In the genomic region with DNA sequence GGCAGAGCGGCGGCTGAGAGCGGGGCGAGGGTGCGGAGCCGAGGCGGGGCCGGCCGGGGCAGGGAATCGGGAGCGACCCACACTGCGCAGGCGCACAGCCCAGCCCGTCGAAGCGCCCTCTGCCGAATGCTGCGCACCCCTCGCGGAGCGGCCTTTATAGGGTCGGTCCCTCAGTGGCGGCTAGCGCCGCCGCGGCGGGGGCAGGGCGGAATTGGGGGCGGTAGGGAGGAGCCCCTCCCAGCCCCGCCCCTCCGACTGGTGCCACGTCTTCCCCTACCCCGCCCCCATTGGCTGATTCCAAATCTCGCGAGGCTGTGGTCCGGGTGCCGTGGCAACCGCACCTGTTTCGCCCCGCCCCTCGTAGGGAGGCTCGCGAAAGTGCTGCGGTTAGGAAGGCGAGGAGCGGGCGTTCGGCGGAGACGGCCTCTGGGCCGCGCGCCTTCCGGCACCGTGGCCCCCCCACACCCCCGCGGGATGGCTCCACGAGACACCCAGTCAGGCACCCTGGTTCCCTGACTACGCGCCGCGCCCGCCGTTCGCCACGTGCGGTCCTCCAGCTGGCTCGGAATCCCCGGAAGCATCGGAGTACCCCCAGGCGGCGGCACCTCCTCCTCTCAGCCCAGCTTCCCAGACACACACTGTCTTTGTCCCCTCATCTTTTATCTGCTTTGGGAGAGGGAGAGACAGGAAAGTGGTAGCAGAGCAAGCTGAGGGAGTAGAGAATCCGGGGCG, we compare ENCODE assay signal across 1 cellular context.
A peak's percentile ranks its signal among the peaks of the same experiment; 100 is the strongest.
TF ChIP-seq lines count a peak whose summit lies in the region.

Gene EHD1 (minus strand): TSS at position 128 of the 732 bp plus-strand sequence. CDS start 157 bp downstream, outside the sequence.

TF ChIP-seq in HepG2, 621 proteins besides CTCF, POLR2A, EP300 and RAD21 (continued from another document and continues in another):
- TF ChIP-seq, protein P1, sequence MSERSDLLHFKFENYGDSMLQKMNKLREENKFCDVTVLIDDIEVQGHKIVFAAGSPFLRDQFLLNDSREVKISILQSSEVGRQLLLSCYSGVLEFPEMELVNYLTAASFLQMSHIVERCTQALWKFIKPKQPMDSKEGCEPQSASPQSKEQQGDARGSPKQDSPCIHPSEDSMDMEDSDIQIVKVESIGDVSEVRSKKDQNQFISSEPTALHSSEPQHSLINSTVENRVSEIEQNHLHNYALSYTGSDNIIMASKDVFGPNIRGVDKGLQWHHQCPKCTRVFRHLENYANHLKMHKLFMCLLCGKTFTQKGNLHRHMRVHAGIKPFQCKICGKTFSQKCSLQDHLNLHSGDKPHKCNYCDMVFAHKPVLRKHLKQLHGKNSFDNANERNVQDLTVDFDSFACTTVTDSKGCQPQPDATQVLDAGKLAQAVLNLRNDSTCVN (CRISPR knock-in tag; IDR thresholded peaks at IDR 0.05; ENCODE audit: borderline replicate concordance): 0 out of 2 replicates have a peak, but pooled peaks have one; percentile 21
- TF ChIP-seq SP4 (CRISPR knock-in tag; IDR thresholded peaks at IDR 0.05) (peak; percentile 83), TFDP1 (CRISPR knock-in tag; IDR thresholded peaks at IDR 0.05; ENCODE audit: borderline replicate concordance) (no peak), ZNF10 (CRISPR knock-in tag; IDR thresholded peaks at IDR 0.05; ENCODE audit: borderline replicate concordance, low read depth) (no peak), FOXO4 (CRISPR knock-in tag; conservative IDR thresholded peaks at IDR 0.05) (no peak), ZNF160 (CRISPR knock-in tag; IDR thresholded peaks at IDR 0.05) (peak; percentile 38; the same call in 1 of the 2 replicates), KDM6A (CRISPR knock-in tag; IDR thresholded peaks at IDR 0.05; ENCODE audit: low read depth) (no peak), ZNF441 (CRISPR knock-in tag; IDR thresholded peaks at IDR 0.05; ENCODE audit: borderline replicate concordance) (peak; percentile 86), ZFP62 (CRISPR knock-in tag; IDR thresholded peaks at IDR 0.05) (no peak), PAXIP1 (CRISPR knock-in tag; conservative IDR thresholded peaks at IDR 0.05) (peak; percentile 45; the same call in 1 of the 2 replicates), GPN1 (CRISPR knock-in tag; IDR thresholded peaks at IDR 0.05; ENCODE audit: borderline replicate concordance) (no peak), REST (IDR thresholded peaks at IDR 0.05; ENCODE audit: borderline replicate concordance in 1 of 2, low read depth in 1 of 2, low read length in 2 of 2) (no peak; a peak in 1 of 4 replicates), MED13 (CRISPR knock-in tag; IDR thresholded peaks at IDR 0.05) (peak; percentile 61), ZNF775 (CRISPR knock-in tag; IDR thresholded peaks at IDR 0.05; ENCODE audit: borderline replicate concordance) (no peak), ONECUT2 (CRISPR knock-in tag; IDR thresholded peaks at IDR 0.05) (no peak), MYNN (CRISPR knock-in tag; IDR thresholded peaks at IDR 0.05; ENCODE audit: low read depth) (no peak), ZNF124 (CRISPR knock-in tag; IDR thresholded peaks at IDR 0.05) (no peak), ZNF337 (CRISPR knock-in tag; IDR thresholded peaks at IDR 0.05; ENCODE audit: borderline replicate concordance, low read depth) (no peak), SIN3B (IDR thresholded peaks at IDR 0.05; ENCODE audit: low read length) (peak; percentile 37; the same call in 1 of the 2 replicates), GATAD1 (CRISPR knock-in tag; IDR thresholded peaks at IDR 0.05) (peak; percentile 74), ZBTB42 (CRISPR knock-in tag; IDR thresholded peaks at IDR 0.05) (no peak), RAD51 (IDR thresholded peaks at IDR 0.05; ENCODE audit: borderline replicate concordance) (no peak), FOSL1 (CRISPR knock-in tag; IDR thresholded peaks at IDR 0.05; ENCODE audit: borderline replicate concordance) (no peak), ZNF660 (CRISPR knock-in tag; IDR thresholded peaks at IDR 0.05; ENCODE audit: borderline replicate concordance, low read depth) (no peak), ZNF510 (CRISPR knock-in tag; IDR thresholded peaks at IDR 0.05; ENCODE audit: low read depth) (peak; percentile 75; the same call in 1 of the 2 replicates), SALL1 (CRISPR knock-in tag; IDR thresholded peaks at IDR 0.05) (no peak; the same call in 1 of the 2 replicates), XRCC5 (optimal IDR thresholded peaks at IDR 0.05; ENCODE audit: low read length) (peak; percentile 40), ZFP41 (CRISPR knock-in tag; IDR thresholded peaks at IDR 0.05; ENCODE audit: borderline replicate concordance) (no peak), ZNF549 (CRISPR knock-in tag; IDR thresholded peaks at IDR 0.05) (no peak), ZNF256 (CRISPR knock-in tag; conservative IDR thresholded peaks at IDR 0.05) (no peak), MED1 (CRISPR knock-in tag; IDR thresholded peaks at IDR 0.05) (peak; percentile 65; the same call in 1 of the 2 replicates)
- TF ChIP-seq, protein P2, sequence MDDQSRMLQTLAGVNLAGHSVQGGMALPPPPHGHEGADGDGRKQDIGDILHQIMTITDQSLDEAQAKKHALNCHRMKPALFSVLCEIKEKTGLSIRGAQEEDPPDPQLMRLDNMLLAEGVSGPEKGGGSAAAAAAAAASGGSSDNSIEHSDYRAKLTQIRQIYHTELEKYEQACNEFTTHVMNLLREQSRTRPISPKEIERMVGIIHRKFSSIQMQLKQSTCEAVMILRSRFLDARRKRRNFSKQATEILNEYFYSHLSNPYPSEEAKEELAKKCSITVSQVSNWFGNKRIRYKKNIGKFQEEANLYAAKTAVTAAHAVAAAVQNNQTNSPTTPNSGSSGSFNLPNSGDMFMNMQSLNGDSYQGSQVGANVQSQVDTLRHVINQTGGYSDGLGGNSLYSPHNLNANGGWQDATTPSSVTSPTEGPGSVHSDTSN (CRISPR knock-in tag; IDR thresholded peaks at IDR 0.05; ENCODE audit: borderline replicate concordance): no peak
- TF ChIP-seq, protein P3, sequence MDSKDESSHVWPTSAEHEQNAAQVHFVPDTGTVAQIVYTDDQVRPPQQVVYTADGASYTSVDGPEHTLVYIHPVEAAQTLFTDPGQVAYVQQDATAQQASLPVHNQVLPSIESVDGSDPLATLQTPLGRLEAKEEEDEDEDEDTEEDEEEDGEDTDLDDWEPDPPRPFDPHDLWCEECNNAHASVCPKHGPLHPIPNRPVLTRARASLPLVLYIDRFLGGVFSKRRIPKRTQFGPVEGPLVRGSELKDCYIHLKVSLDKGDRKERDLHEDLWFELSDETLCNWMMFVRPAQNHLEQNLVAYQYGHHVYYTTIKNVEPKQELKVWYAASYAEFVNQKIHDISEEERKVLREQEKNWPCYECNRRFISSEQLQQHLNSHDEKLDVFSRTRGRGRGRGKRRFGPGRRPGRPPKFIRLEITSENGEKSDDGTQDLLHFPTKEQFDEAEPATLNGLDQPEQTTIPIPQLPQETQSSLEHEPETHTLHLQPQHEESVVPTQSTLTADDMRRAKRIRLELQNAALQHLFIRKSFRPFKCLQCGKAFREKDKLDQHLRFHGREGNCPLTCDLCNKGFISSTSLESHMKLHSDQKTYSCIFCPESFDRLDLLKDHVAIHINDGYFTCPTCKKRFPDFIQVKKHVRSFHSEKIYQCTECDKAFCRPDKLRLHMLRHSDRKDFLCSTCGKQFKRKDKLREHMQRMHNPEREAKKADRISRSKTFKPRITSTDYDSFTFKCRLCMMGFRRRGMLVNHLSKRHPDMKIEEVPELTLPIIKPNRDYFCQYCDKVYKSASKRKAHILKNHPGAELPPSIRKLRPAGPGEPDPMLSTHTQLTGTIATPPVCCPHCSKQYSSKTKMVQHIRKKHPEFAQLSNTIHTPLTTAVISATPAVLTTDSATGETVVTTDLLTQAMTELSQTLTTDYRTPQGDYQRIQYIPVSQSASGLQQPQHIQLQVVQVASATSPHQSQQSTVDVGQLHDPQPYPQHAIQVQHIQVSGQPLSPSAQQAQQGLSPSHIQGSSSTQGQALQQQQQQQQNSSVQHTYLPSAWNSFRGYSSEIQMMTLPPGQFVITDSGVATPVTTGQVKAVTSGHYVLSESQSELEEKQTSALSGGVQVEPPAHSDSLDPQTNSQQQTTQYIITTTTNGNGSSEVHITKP (CRISPR knock-in tag; IDR thresholded peaks at IDR 0.05; ENCODE audit: low read depth): 0 out of 2 replicates have a peak, but pooled peaks have one; percentile 13
- TF ChIP-seq, protein P4, sequence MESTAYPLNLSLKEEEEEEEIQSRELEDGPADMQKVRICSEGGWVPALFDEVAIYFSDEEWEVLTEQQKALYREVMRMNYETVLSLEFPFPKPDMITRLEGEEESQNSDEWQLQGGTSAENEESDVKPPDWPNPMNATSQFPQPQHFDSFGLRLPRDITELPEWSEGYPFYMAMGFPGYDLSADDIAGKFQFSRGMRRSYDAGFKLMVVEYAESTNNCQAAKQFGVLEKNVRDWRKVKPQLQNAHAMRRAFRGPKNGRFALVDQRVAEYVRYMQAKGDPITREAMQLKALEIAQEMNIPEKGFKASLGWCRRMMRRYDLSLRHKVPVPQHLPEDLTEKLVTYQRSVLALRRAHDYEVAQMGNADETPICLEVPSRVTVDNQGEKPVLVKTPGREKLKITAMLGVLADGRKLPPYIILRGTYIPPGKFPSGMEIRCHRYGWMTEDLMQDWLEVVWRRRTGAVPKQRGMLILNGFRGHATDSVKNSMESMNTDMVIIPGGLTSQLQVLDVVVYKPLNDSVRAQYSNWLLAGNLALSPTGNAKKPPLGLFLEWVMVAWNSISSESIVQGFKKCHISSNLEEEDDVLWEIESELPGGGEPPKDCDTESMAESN (CRISPR knock-in tag; conservative IDR thresholded peaks at IDR 0.05): peak; percentile 97
